Comparison of ENCODE assay signal across 1 cellular context in genomic region chr16:50695017-50696000, GRCh38.
TF ChIP-seq lines count a peak whose summit lies in the region.

No MANE protein-coding gene starts in this region.

TF ChIP-seq in HCT116, 20 proteins besides CTCF, POLR2A, EP300 and RAD21 (continued from another document):
- TF ChIP-seq ATF3 (IDR thresholded peaks at IDR 0.05) (no peak), ZBTB33 (IDR thresholded peaks at IDR 0.05; ENCODE audit: extremely low read depth, insufficient replicate concordance, low read length) (no peak), SIN3A (IDR thresholded peaks at IDR 0.05; ENCODE audit: low read depth) (no peak)
